8 cellular contexts compared by ENCODE assay signal in the genomic region with DNA sequence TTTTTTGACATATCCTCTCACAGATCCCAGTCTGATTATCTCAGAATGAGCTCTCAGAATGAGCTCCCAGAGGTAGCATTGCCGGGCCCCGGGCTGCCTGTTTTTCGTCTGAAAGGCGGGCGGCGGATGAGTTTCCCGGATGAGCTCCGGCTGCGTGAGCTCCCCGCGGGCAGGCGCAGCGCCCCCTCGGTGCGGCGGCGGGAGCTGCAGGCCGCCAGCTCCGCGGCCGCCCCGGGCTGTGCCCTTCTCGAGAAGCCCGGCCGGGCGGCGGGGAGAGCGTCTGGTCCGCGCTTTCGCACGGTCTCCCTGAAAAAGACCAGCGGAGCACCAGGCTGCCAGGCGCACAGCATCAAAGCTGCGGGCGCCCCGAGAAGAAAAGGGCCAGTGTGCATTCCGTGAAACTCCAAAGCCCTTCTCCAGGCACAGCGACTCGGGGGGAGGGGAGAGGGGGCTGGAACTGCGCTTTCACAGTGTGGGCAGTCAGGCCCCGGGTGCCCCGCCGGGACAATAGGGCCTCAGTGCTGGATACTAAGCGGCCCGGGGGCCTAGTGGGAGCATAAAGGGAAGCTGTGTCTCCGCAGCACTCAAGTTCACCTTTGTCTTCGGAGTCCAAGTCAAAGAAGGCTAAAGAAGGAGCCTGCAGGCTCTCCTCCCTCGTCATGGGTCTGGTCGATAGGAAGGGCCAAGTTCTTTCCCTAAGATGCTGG. TPM values are rescaled to one million over a fixed set of nuclear protein-coding genes. Genes with fewer than 3 reads are reported as not detected.
A peak's percentile ranks its signal among the peaks of the same experiment; 100 is the strongest.
DNase-seq lines count a peak whose midpoint lies in the region; ATAC-seq and TF ChIP-seq lines count a peak whose summit lies in the region.

No MANE protein-coding gene starts in this region.

- peak; percentile 63 for TF ChIP-seq CTCF in lung (IDR thresholded peaks at IDR 0.05; ENCODE audit: control extremely low read depth, extremely low read depth)

- H3K4me1 Mint-ChIP-seq in activated CD4-positive, alpha-beta memory T cell treated with anti-CD3 and anti-CD28 coated beads for 36 hours (ENCODE audit: low read depth): no peaks in the 10 kb centered on the region

- H3K4me3 ChIP-seq in lung: no peak overlapping the region

- POLR2A ChIA-PET in activated CD4-positive, alpha-beta memory T cell treated with anti-CD3 and anti-CD28 coated beads for 36 hours (lab: Charles Lee): interaction anchor here (0.6 to 1.3 kb wide), 3 partner anchors 12 to 168 kb away, joined by 3 to 7 read pairs (median 4); partner anchors contain the start of genes EID1 and SHC4

- WGBS in lung, 2 donors: 4 to 6% methylated on average over 50 of the region's 50 CpGs

- peak; percentile 76 for ATAC-seq in HG03378 (IDR thresholded peaks at IDR 0.05; ENCODE audit: unreplicated experiment)
- peak; percentile 98 for ATAC-seq in lung (ENCODE audit: insufficient read depth, low FRiP score)

- DNase-seq in AML-193 (lab: John Stamatoyannopoulos, UW): peak; percentile 73 to 79
- peak; percentile 30 for DNase-seq in NCI-H524 treated with DMSO at 0.1 percent for 48 hours (lab: John Stamatoyannopoulos, UW)
- DNase-seq in activated CD4-positive, alpha-beta memory T cell treated with anti-CD3 and anti-CD28 coated beads for 36 hours: peak; percentile 83
- peak; percentile 91 for DNase-seq in ecto neural progenitor cell (ENCODE audit: low spot score)
- DNase-seq in lung (ENCODE audit: low spot score): peak; percentile 71
- peak; percentile 30 to 67 (median 37) for DNase-seq in stimulated activated CD4-positive, alpha-beta T cell treated with anti-CD3 and anti-CD28 coated beads, TNF-alpha, amount 100 ng/mL, for 1 hour (ENCODE audit: low read depth in 3 of 3, low spot score in 1 of 3)

- peak overlapping the region in 1 of 2 donors; percentile 17 for H3K27ac ChIP-seq in lung (ENCODE audit: low read depth in 1 of 2, low read length in 1 of 2)

- H3K36me3 ChIP-seq in lung (ENCODE audit: control insufficient read depth in 2 of 2, insufficient read depth in 2 of 2, low read length in 2 of 2): no peaks in the 10 kb centered on the region

- H3K36me3 Mint-ChIP-seq in activated CD4-positive, alpha-beta memory T cell treated with anti-CD3 and anti-CD28 coated beads for 36 hours: no peaks in the 10 kb centered on the region

- CTCF ChIA-PET in activated CD4-positive, alpha-beta memory T cell treated with anti-CD3 and anti-CD28 coated beads for 36 hours (lab: Charles Lee): interaction anchor here (0.7 to 5.9 kb wide), 58 partner anchors 9 to 1219 kb away, joined by 3 to 92 read pairs (median 4); partner anchors contain the start of genes EID1, FGF7, GALK2 and SECISBP2L

- no peak overlapping the region for H3K27ac Mint-ChIP-seq in activated CD4-positive, alpha-beta memory T cell treated with anti-CD3 and anti-CD28 coated beads for 36 hours

- intact Hi-C loops in activated CD4-positive, alpha-beta memory T cell treated with anti-CD3 and anti-CD28 coated beads for 36 hours (cut with micrococcal nuclease): loop anchor here (2.0 kb wide), 1 partner anchor 113 kb away; no protein-coding TSS in a partner anchor

- no peaks in the 10 kb centered on the region for H3K9me3 ChIP-seq in lung (ENCODE audit: control insufficient read depth in 2 of 2, insufficient read depth in 1 of 2, low read length in 1 of 2)

- H3K9me3 Mint-ChIP-seq in activated CD4-positive, alpha-beta memory T cell treated with anti-CD3 and anti-CD28 coated beads for 36 hours: no peaks in the 10 kb centered on the region

- H3K4me3 Mint-ChIP-seq in activated CD4-positive, alpha-beta memory T cell treated with anti-CD3 and anti-CD28 coated beads for 36 hours: peak overlapping the region; percentile 39

- TF ChIP-seq POLR2A in GM19099 (IDR thresholded peaks at IDR 0.05; ENCODE audit: extremely low read depth, insufficient read length, low read depth): peak; percentile 24

- no peaks in the 10 kb centered on the region for H3K27me3 ChIP-seq in lung (ENCODE audit: control insufficient read depth, insufficient read depth)

- H3K4me1 ChIP-seq in lung (ENCODE audit: control insufficient read depth in 2 of 2, insufficient read depth in 2 of 2, low read length in 2 of 2): peaks cover 0 to 3% of the 10 kb centered on the region in 2 donors

- H3K27me3 Mint-ChIP-seq in activated CD4-positive, alpha-beta memory T cell treated with anti-CD3 and anti-CD28 coated beads for 36 hours: peaks cover 19% of the 10 kb centered on the region

RNA-seq across cellular contexts. Expression of gene SHC4, which starts 12.1 kb away (rescaled TPM):
- total RNA-seq in activated CD4-positive, alpha-beta memory T cell treated with anti-CD3 and anti-CD28 coated beads for 36 hours: 1 to 10 TPM; 1.9 to 2.6 TPM
- total RNA-seq in lung: 1 to 10 TPM in 1 of 2 donors, under 1 TPM in 1; 0.67 to 1.9 TPM
- under 1 TPM; 0.09 to 0.20 TPM for polyA plus RNA-seq in lung

Comparison
In these comparisons a context has a peak if more than half of its experiments do, and no peak if none do; other contexts are left out.
1. DNase-seq: peak in every context shown above with its lines; median percentile 91 in ecto neural progenitor cell; 83 in activated CD4-positive, alpha-beta memory T cell treated with anti-CD3 and anti-CD28 coated beads for 36 hours; 76 in AML-193; 71 in lung; 37 in stimulated activated CD4-positive, alpha-beta T cell treated with anti-CD3 and anti-CD28 coated beads, TNF-alpha, amount 100 ng/mL, for 1 hour; 30 in NCI-H524 treated with DMSO at 0.1 percent for 48 hours.